Comparison of ENCODE assay signal across 20 cellular contexts in the genomic region with DNA sequence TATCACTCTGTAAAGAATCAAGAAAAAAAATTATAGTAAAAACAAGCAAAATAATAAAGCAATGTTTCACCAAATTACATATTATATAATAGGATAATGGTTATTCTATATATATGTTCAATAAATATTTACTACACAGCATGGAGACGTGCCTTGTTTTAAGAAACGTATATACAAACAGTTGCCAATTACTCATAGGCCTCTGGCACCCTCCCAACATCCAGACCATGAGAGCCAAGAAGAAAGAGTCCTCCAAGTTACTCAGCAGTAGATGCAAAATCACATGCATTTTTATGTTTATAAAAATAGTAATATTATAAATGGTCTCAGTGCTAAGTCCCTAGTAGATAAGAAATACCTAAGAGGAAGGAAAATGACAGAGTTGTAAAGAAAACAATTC.
DNase-seq lines count a peak whose midpoint lies in the region; ATAC-seq and TF ChIP-seq lines count a peak whose summit lies in the region.
"Had no signal": no experiment of that assay in that cellular context is flagged by ENCODE, and none has a peak within 500 bp of the region (broad histone marks: within the 10 kb centered on the region; RNA-seq: fewer than 3 reads in every experiment).

No MANE protein-coding gene starts in this region.

- BruUV-seq in Calu3 (replicated peaks; lab: Mats Ljungman, UMichigan) = no TSS peak

- H3K27ac Mint-ChIP-seq in Calu3 (ENCODE audit: unreplicated experiment) = no peak overlapping the region
- no peak overlapping the region for H3K27ac Mint-ChIP-seq in activated naive CD4-positive, alpha-beta T cell treated with anti-CD3 and anti-CD28 coated beads, Interleukin-2, amount 10 ng/mL, durations not matched to agents 7 days and 5 days
- H3K27ac Mint-ChIP-seq: B cell; immature natural killer cell; stimulated activated effector memory CD8-positive, alpha-beta T cell treated with anti-CD3 and anti-CD28 coated beads, Interleukin-12 subunit alpha, Interleukin-12 subunit beta, amount 100 ng/mL, for 72 hours had no signal

- intact Hi-C loops in Calu3 (cut with micrococcal nuclease; ENCODE audit: unreplicated experiment) = no loop called here

- peaks cover 26% of the 10 kb centered on the region for H3K36me3 Mint-ChIP-seq in Calu3 (ENCODE audit: insufficient read depth, unreplicated experiment)
- H3K36me3 Mint-ChIP-seq in activated naive CD4-positive, alpha-beta T cell treated with anti-CD3 and anti-CD28 coated beads, Interleukin-2, amount 10 ng/mL, durations not matched to agents 7 days and 5 days = peaks cover 35% of the 10 kb centered on the region

- no peaks in the 10 kb centered on the region for H3K9me3 Mint-ChIP-seq in Calu3 (ENCODE audit: low read depth, unreplicated experiment)
- no peaks in the 10 kb centered on the region for H3K9me3 Mint-ChIP-seq in activated naive CD4-positive, alpha-beta T cell treated with anti-CD3 and anti-CD28 coated beads, Interleukin-2, amount 10 ng/mL, durations not matched to agents 7 days and 5 days
- H3K9me3 Mint-ChIP-seq: immature natural killer cell; stimulated activated effector memory CD8-positive, alpha-beta T cell treated with anti-CD3 and anti-CD28 coated beads, Interleukin-12 subunit alpha, Interleukin-12 subunit beta, amount 100 ng/mL, for 72 hours had no signal

- H3K27me3 Mint-ChIP-seq in Calu3 (ENCODE audit: unreplicated experiment) = no peaks in the 10 kb centered on the region
- H3K27me3 Mint-ChIP-seq in activated naive CD4-positive, alpha-beta T cell treated with anti-CD3 and anti-CD28 coated beads, Interleukin-2, amount 10 ng/mL, durations not matched to agents 7 days and 5 days = no peaks in the 10 kb centered on the region
- H3K27me3 Mint-ChIP-seq: B cell had no signal

- H3K27ac ChIP-seq in RWPE1 = no peak overlapping the region
- H3K27ac ChIP-seq: SK-N-MC, upper lobe of left lung had no signal

- no peak for TF ChIP-seq CTCF in RWPE1 (conservative IDR thresholded peaks at IDR 0.05; ENCODE audit: low read depth)
- TF ChIP-seq CTCF in Calu3 (IDR thresholded peaks at IDR 0.05; ENCODE audit: unreplicated experiment) = no peak

- H3K4me1 Mint-ChIP-seq in Calu3 (ENCODE audit: low read depth, unreplicated experiment) = no peaks in the 10 kb centered on the region
- no peaks in the 10 kb centered on the region for H3K4me1 Mint-ChIP-seq in activated naive CD4-positive, alpha-beta T cell treated with anti-CD3 and anti-CD28 coated beads, Interleukin-2, amount 10 ng/mL, durations not matched to agents 7 days and 5 days
- H3K4me1 Mint-ChIP-seq: B cell; stimulated activated effector memory CD8-positive, alpha-beta T cell treated with anti-CD3 and anti-CD28 coated beads, Interleukin-12 subunit alpha, Interleukin-12 subunit beta, amount 100 ng/mL, for 72 hours had no signal

- POLR2A ChIA-PET in RWPE1 (lab: Yijun Ruan, JAX; ENCODE audit: low non-redundant PET) = no interaction called here

- DNase-seq in ELR (ENCODE audit: low read depth) (peak; percentile 82), RWPE1 (ENCODE audit: low spot score) (peak; percentile 32), dermis blood vessel endothelial cell (peak; percentile 91), myocyte (ENCODE audit: low read depth) (peak; percentile 20), Calu3 (no peak), retina (no peak)
- DNase-seq in activated naive CD4-positive, alpha-beta T cell treated with anti-CD3 and anti-CD28 coated beads, Interleukin-2, amount 10 ng/mL, durations not matched to agents 7 days and 5 days = no peak
- DNase-seq: activated CD4-positive, alpha-beta T cell treated with anti-CD3 and anti-CD28 coated beads, Interleukin-2, amount 50 U/mL, for 4 hours; amniotic stem cell; DMS153; immature natural killer cell; KBM-7; NCI-H1417 treated with DMSO at 0.1 percent for 48 hours; NCI-H2227 treated with DMSO at 0.1 percent for 48 hours; upper lobe of left lung had no signal

- CTCF ChIA-PET in RWPE1 (lab: Yijun Ruan, JAX) (no interaction called here), Calu3 (lab: Charles Lee) (no interaction called here)
- CTCF ChIA-PET in activated naive CD4-positive, alpha-beta T cell treated with anti-CD3 and anti-CD28 coated beads, Interleukin-2, amount 10 ng/mL, durations not matched to agents 7 days and 5 days (lab: Charles Lee) = no interaction called here

- H3K4me3 Mint-ChIP-seq in Calu3 (ENCODE audit: low read depth, unreplicated experiment) = no peak overlapping the region
- no peak overlapping the region for H3K4me3 Mint-ChIP-seq in activated naive CD4-positive, alpha-beta T cell treated with anti-CD3 and anti-CD28 coated beads, Interleukin-2, amount 10 ng/mL, durations not matched to agents 7 days and 5 days
- H3K4me3 Mint-ChIP-seq: B cell; immature natural killer cell; stimulated activated effector memory CD8-positive, alpha-beta T cell treated with anti-CD3 and anti-CD28 coated beads, Interleukin-12 subunit alpha, Interleukin-12 subunit beta, amount 100 ng/mL, for 72 hours had no signal

- ATAC-seq in GM18907 (IDR thresholded peaks at IDR 0.05; ENCODE audit: unreplicated experiment) = no peak
- ATAC-seq: HCT116; stimulated activated effector memory CD8-positive, alpha-beta T cell treated with anti-CD3 and anti-CD28 coated beads, Interleukin-12 subunit alpha, Interleukin-12 subunit beta, amount 100 ng/mL, for 72 hours had no signal

Comparison
In these comparisons a context has a peak if more than half of its experiments do, and no peak if none do; other contexts are left out.
1. DNase-seq: peak in ELR (single experiment), RWPE1 (single experiment), dermis blood vessel endothelial cell (single experiment) and myocyte (single experiment); none in Calu3 (single experiment), retina (single experiment) and activated naive CD4-positive, alpha-beta T cell treated with anti-CD3 and anti-CD28 coated beads, Interleukin-2, amount 10 ng/mL, durations not matched to agents 7 days and 5 days (single experiment).